In genomic region chr11:65549088-65549487, GRCh38 we compare ENCODE assay signal across 18 cellular contexts.
"Had no signal": no experiment of that assay in that cellular context is flagged by ENCODE, and none has a peak within 500 bp of the region (broad histone marks: within the 10 kb centered on the region; RNA-seq: fewer than 3 reads in every experiment).

No MANE protein-coding gene starts in this region.

- DNase-seq: activated CD4-positive, alpha-beta T cell treated with anti-CD3 and anti-CD28 coated beads, Interleukin-2, amount 50 U/mL, for 48 hours; activated CD4-positive, CD25-positive, alpha-beta regulatory T cell treated with anti-CD3 and anti-CD28 coated beads, Interleukin-2, amount 50 U/mL, for 72 hours; activated effector memory CD4-positive, alpha-beta T cell treated with Interleukin-2 at 50 U/mL for 16 hours; activated T-cell treated with anti-CD3 and anti-CD28 coated beads, Interleukin-2, amount 50 U/mL, for 24 hours; central memory CD4-positive, alpha-beta T cell; effector CD4-positive, alpha-beta T cell; kidney; left ventricle myocardium inferior; occipital lobe; stimulated activated CD4-positive, alpha-beta T cell treated with anti-CD3 and anti-CD28 coated beads, Interleukin-15, amount 100 ng/mL, for 24 hours; stimulated activated CD4-positive, alpha-beta T cell treated with anti-CD3 and anti-CD28 coated beads, Interleukin-4, amount 100 ng/mL, for 1 hour; stimulated activated naive CD4-positive, alpha-beta T cell; T-helper 9 cell had no signal

- H3K27ac Mint-ChIP-seq: activated T-cell treated with anti-CD3 and anti-CD28 coated beads, Interleukin-2, amount 50 U/mL, for 24 hours had no signal

- H3K9me3 Mint-ChIP-seq: activated naive CD4-positive, alpha-beta T cell treated with anti-CD3 and anti-CD28 coated beads, Interleukin-2, amount 50 U/mL, for 72 hours; activated T-cell treated with anti-CD3 and anti-CD28 coated beads, Interleukin-2, amount 50 U/mL, for 24 hours; nephron had no signal

- H3K27me3 Mint-ChIP-seq: activated T-cell treated with anti-CD3 and anti-CD28 coated beads, Interleukin-2, amount 50 U/mL, for 24 hours had no signal

- ATAC-seq: activated naive CD4-positive, alpha-beta T cell treated with anti-CD3 and anti-CD28 coated beads, Interleukin-2, amount 50 U/mL, for 72 hours had no signal

- H3K4me3 Mint-ChIP-seq: activated T-cell treated with anti-CD3 and anti-CD28 coated beads, Interleukin-2, amount 50 U/mL, for 24 hours; nephron had no signal

- H3K9me3 ChIP-seq: esophagus muscularis mucosa, left ventricle myocardium inferior, right atrium auricular region, tibial nerve had no signal
